ENCODE assay signal across 9 cellular contexts in genomic region chr2:109134741-109135571, GRCh38. TPM values are rescaled to one million over a fixed set of nuclear protein-coding genes. Genes with fewer than 3 reads are reported as not detected.
DNase-seq lines count a peak whose midpoint lies in the region; ATAC-seq and TF ChIP-seq lines count a peak whose summit lies in the region.
"Had no signal": no experiment of that assay in that cellular context is flagged by ENCODE, and none has a peak within 500 bp of the region (broad histone marks: within the 10 kb centered on the region; RNA-seq: fewer than 3 reads in every experiment).

No MANE protein-coding gene starts in this region.

- H3K9me3 ChIP-seq in SK-N-SH, result no peaks in the 10 kb centered on the region
- H3K9me3 ChIP-seq in WERI-Rb-1 (ENCODE audit: severe bottlenecking), result no peaks in the 10 kb centered on the region
- no peaks in the 10 kb centered on the region for H3K9me3 ChIP-seq in MG63
- H3K9me3 ChIP-seq: esophagus muscularis mucosa had no signal

- TF ChIP-seq RAD21 in SK-N-SH (IDR thresholded peaks at IDR 0.05; ENCODE audit: low read length), result no peak

- no peak for TF ChIP-seq EP300 in SK-N-SH (IDR thresholded peaks at IDR 0.05; ENCODE audit: borderline replicate concordance in 1 of 2, low read depth in 1 of 2, low read length in 1 of 2)

- POLR2A ChIA-PET in SK-N-SH (lab: Yijun Ruan, JAX), result no interaction called here

- no peaks in the 10 kb centered on the region for H3K36me3 ChIP-seq in SK-N-SH (replicated peaks in 1 of 2; ENCODE audit: control insufficient read depth in 1 of 2, insufficient read depth in 2 of 2, low read length in 1 of 2)
- no peaks in the 10 kb centered on the region for H3K36me3 ChIP-seq in WERI-Rb-1
- H3K36me3 ChIP-seq in MG63, result no peaks in the 10 kb centered on the region
- H3K36me3 ChIP-seq: esophagus muscularis mucosa had no signal

- no peak for DNase-seq in SK-N-SH
- DNase-seq in WERI-Rb-1, result peak; percentile 55
- DNase-seq in stimulated activated naive CD8-positive, alpha-beta T cell treated with anti-CD3 and anti-CD28 coated beads, Interleukin-15, Interleukin-2, amounts not matched to agents 100 U/mL and 50 U/mL, for 24 hours, result no peak
- no peak for DNase-seq in stimulated activated CD4-positive, alpha-beta T cell treated with anti-CD3 and anti-CD28 coated beads, Interleukin-15, amount 100 ng/mL, for 24 hours
- DNase-seq in MG63, result no peak

- WGBS in SK-N-SH (ENCODE audit: low lambda C conversion rate), result 80% methylated on average over 9 of the region's 15 CpGs

- TF ChIP-seq CTCF in SK-N-SH (IDR thresholded peaks at IDR 0.05) (no peak), WERI-Rb-1 (IDR thresholded peaks at IDR 0.05; ENCODE audit: low read depth, low read length) (no peak)

- peaks cover 6 to 57% of the 10 kb centered on the region in 2 experiments; a peak in 2 of 4 replicates for H3K4me1 ChIP-seq in SK-N-SH (ENCODE audit: control insufficient read depth in 1 of 2, insufficient read depth in 2 of 2, low read depth in 1 of 2, low read length in 1 of 2)

- H3K4me3 ChIP-seq in SK-N-SH (ENCODE audit: low read depth in 2 of 2, low read length in 1 of 2), result no peak overlapping the region
- no peak overlapping the region for H3K4me3 ChIP-seq in WERI-Rb-1 (ENCODE audit: low read depth, low read length)
- H3K4me3 ChIP-seq in MG63, result no peak overlapping the region
- H3K4me3 ChIP-seq: esophagus muscularis mucosa had no signal

- H3K9me2 ChIP-seq in SK-N-SH, result no peaks in the 10 kb centered on the region

- peaks cover 88% of the 10 kb centered on the region for H4K20me1 ChIP-seq in SK-N-SH (ENCODE audit: insufficient read depth)

- H3K27ac ChIP-seq in SK-N-SH (ENCODE audit: low read depth in 2 of 2, low read length in 1 of 2), result no peak overlapping the region
- no peak overlapping the region for H3K27ac ChIP-seq in WERI-Rb-1
- H3K27ac ChIP-seq: esophagus muscularis mucosa had no signal

- H3F3A ChIP-seq in SK-N-SH (replicated peaks; ENCODE audit: insufficient read depth), result no peaks in the 10 kb centered on the region

- H3K4me2 ChIP-seq in SK-N-SH, result no peak overlapping the region

- H3K79me2 ChIP-seq in SK-N-SH (ENCODE audit: insufficient read depth), result peaks cover 92% of the 10 kb centered on the region

- ATAC-seq in SK-N-SH treated with all-trans-retinoic acid at 6 μM for 48 hours (no peak), HG02852 (IDR thresholded peaks at IDR 0.05; ENCODE audit: unreplicated experiment) (peak; percentile 69), GM19328 (IDR thresholded peaks at IDR 0.05; ENCODE audit: unreplicated experiment) (no peak)
- ATAC-seq in stimulated activated naive CD8-positive, alpha-beta T cell treated with anti-CD3 and anti-CD28 coated beads, Interleukin-15, Interleukin-2, amounts not matched to agents 100 U/mL and 50 U/mL, for 24 hours, result peak; percentile 32

- no peak overlapping the region for H3K9ac ChIP-seq in SK-N-SH

- CTCF ChIA-PET in SK-N-SH (lab: Yijun Ruan, JAX), result interaction anchor here (14.0 kb wide), 1 partner anchor 375 kb away, joined by 160 read pairs; no protein-coding TSS in a partner anchor

- H3K27me3 ChIP-seq in SK-N-SH (ENCODE audit: insufficient read depth) (no peaks in the 10 kb centered on the region), WERI-Rb-1 (ENCODE audit: insufficient read depth, low read depth, severe bottlenecking) (peaks cover 8% of the 10 kb centered on the region), MG63 (peaks cover 2% of the 10 kb centered on the region; the same call in 1 of the 2 replicates)

- H2AFZ ChIP-seq in SK-N-SH (ENCODE audit: low read depth), result no peak overlapping the region

TF ChIP-seq in SK-N-SH, 30 proteins besides CTCF, POLR2A, EP300 and RAD21:
- TF ChIP-seq GATA2 (CRISPR knock-in tag; IDR thresholded peaks at IDR 0.05) (peak; percentile 58; the same call in 1 of the 2 replicates), USF1 (IDR thresholded peaks at IDR 0.05; ENCODE audit: borderline replicate concordance, low read depth) (no peak)

TF ChIP-seq in SK-N-SH treated with all-trans-retinoic acid at 6 μM for 48 hours, 23 proteins besides CTCF, POLR2A, EP300 and RAD21:
- no peak for TF ChIP-seq CSRNP3 (CRISPR knock-in tag; IDR thresholded peaks at IDR 0.05)
- no peak for TF ChIP-seq PATZ1 (CRISPR knock-in tag; IDR thresholded peaks at IDR 0.05; ENCODE audit: borderline replicate concordance)
- TF ChIP-seq OSR1 (CRISPR knock-in tag; IDR thresholded peaks at IDR 0.05), result no peak
- no peak for TF ChIP-seq RARB (CRISPR knock-in tag; IDR thresholded peaks at IDR 0.05)
- TF ChIP-seq ZNF70 (CRISPR knock-in tag; IDR thresholded peaks at IDR 0.05), result no peak
- TF ChIP-seq BACH2 (CRISPR knock-in tag; IDR thresholded peaks at IDR 0.05; ENCODE audit: borderline replicate concordance), result no peak
- TF ChIP-seq TOX (CRISPR knock-in tag; IDR thresholded peaks at IDR 0.05; ENCODE audit: borderline replicate concordance), result no peak
- no peak for TF ChIP-seq ZC3H10 (CRISPR knock-in tag; IDR thresholded peaks at IDR 0.05)
- TF ChIP-seq ZNF8 (CRISPR knock-in tag; IDR thresholded peaks at IDR 0.05), result no peak
TF ChIP-seq in SK-N-SH treated with all-trans-retinoic acid at 6 μM for 48 hours: peak in this region for 0.

RNA-seq across cellular contexts. Expression of gene SH3RF3, which starts 6.0 kb away (rescaled TPM):
- polyA plus RNA-seq in SK-N-SH (2012; rRNA removed), result 1.3 and 1.9 TPM in 2 replicates
- polyA plus RNA-seq in SK-N-SH (2012; cell fraction: cytosol; rRNA removed), result 0.99 and 1.5 TPM in 2 replicates
- polyA plus RNA-seq in SK-N-SH (2012; cell fraction: nucleus; rRNA removed), result 3.5 and 3.8 TPM in 2 replicates
- total RNA-seq in MG63 (2014; rRNA removed; shearing (Covaris generic); ENCODE audit: low replicate concordance), result 0.22 and 0.82 TPM in 2 replicates

Comparison
In these comparisons a context has a peak if more than half of its experiments do, and no peak if none do; other contexts are left out.
1. ATAC-seq: peak in HG02852 (single experiment) and stimulated activated naive CD8-positive, alpha-beta T cell treated with anti-CD3 and anti-CD28 coated beads, Interleukin-15, Interleukin-2, amounts not matched to agents 100 U/mL and 50 U/mL, for 24 hours (single experiment); none in SK-N-SH treated with all-trans-retinoic acid at 6 μM for 48 hours (single experiment) and GM19328 (single experiment).